Comparison of ENCODE assay signal across 10 cellular contexts in genomic region chr9:119154527-119154926, GRCh38.
"Had no signal": no experiment of that assay in that cellular context is flagged by ENCODE, and none has a peak within 500 bp of the region (broad histone marks: within the 10 kb centered on the region; RNA-seq: fewer than 3 reads in every experiment).

No MANE protein-coding gene starts in this region.

- H3K36me3 ChIP-seq: HAP-1 had no signal

- H3K9ac ChIP-seq: GM23248 had no signal

- H3K27ac ChIP-seq: GM23248 had no signal

- H3K4me1 ChIP-seq: HAP-1 had no signal

- H3K9me3 Mint-ChIP-seq: H9 had no signal

- H3K27ac Mint-ChIP-seq: H9, HFFc6 had no signal

- H3K9me3 ChIP-seq: HAP-1 had no signal

- FAIRE-seq: H1, H54 had no signal

- DNase-seq: GM23248, GOT3, H7, H9, HCEC 1CT, HFFc6 had no signal

- ATAC-seq: HCT116 had no signal

- H3K4me3 ChIP-seq: GM23248, HAP-1 had no signal

- H2AFZ ChIP-seq: GM23248 had no signal

- H3K4me3 Mint-ChIP-seq: H9, HFFc6 had no signal
